8 cellular contexts compared by ENCODE assay signal in the genomic region with DNA sequence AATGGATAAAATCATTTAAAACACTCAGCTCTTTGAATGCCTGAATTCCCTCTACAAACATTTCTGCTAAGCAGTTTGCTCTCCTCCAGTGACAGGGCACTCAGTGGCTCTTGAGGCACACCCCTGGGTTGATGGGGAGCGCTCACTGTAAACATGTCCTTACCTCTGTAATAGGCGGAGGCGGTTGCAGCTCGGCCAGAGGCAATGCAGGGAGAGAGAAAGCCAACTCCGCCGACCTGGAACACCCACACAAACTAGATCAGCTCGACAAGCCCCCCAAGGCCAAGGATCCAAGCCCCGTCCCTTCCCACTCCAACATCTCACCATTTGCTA. TPM values are rescaled to one million over a fixed set of nuclear protein-coding genes. Genes with fewer than 3 reads are reported as not detected.
DNase-seq lines count a peak whose midpoint lies in the region; ATAC-seq, FAIRE-seq and TF ChIP-seq lines count a peak whose summit lies in the region.

No MANE protein-coding gene starts in this region.

- TF ChIP-seq CTCF in bronchial epithelial cell (IDR thresholded peaks at IDR 0.05; ENCODE audit: insufficient read depth, low read length, severe bottlenecking) = no peak
- no peak for TF ChIP-seq CTCF in lower leg skin (IDR thresholded peaks at IDR 0.05)
- no peak for TF ChIP-seq CTCF in type B pancreatic cell (conservative IDR thresholded peaks at IDR 0.05)

- H3K4me1 Mint-ChIP-seq in IgD-negative memory B cell = peaks cover 16 to 19% (median 18%) of the 10 kb centered on the region in 3 donors
- H3K4me1 Mint-ChIP-seq in type B pancreatic cell (ENCODE audit: unreplicated experiment) = peaks cover 20% of the 10 kb centered on the region

- no peaks in the 10 kb centered on the region for H3K36me3 Mint-ChIP-seq in IgD-negative memory B cell
- no peaks in the 10 kb centered on the region for H3K36me3 Mint-ChIP-seq in type B pancreatic cell

- DNase-seq in COLO668 (lab: John Stamatoyannopoulos, UW; ENCODE audit: unreplicated experiment) = peak; percentile 12
- no peak for DNase-seq in bronchial epithelial cell (ENCODE audit: low read depth)
- peak in 1 of 2 donors; percentile 85 for DNase-seq in lower leg skin (ENCODE audit: low spot score in 2 of 2)
- DNase-seq in type B pancreatic cell (ENCODE audit: extremely low spot score, unreplicated experiment) = no peak
- DNase-seq in stimulated activated CD8-positive, alpha-beta memory T cell treated with anti-CD3 and anti-CD28 coated beads, Interleukin-4, amount 100 ng/mL, for 48 hours = no peak
- DNase-seq in putamen (ENCODE audit: low spot score) = no peak

- FAIRE-seq in bronchial epithelial cell (lab: Jason Lieb, UNC) = no peak

- 0% methylated on average over 4 to 8 of the region's 8 CpGs for WGBS in lower leg skin, 2 donors

- H3K4me3 Mint-ChIP-seq in IgD-negative memory B cell = peak overlapping the region; percentile 96 to 99 (median 98)
- peak overlapping the region; percentile 99 for H3K4me3 Mint-ChIP-seq in type B pancreatic cell

- H3K27ac Mint-ChIP-seq in IgD-negative memory B cell (peak overlapping the region; percentile 79 to 98 (median 96)), type B pancreatic cell (peak overlapping the region; percentile 97)

- TF ChIP-seq POLR2A in lower leg skin (IDR thresholded peaks at IDR 0.05) = no peak

- intact Hi-C loops in lower leg skin (cut with DNase I; ENCODE audit: low total_unique reads) = no loop called here

- ATAC-seq in GM19467 (IDR thresholded peaks at IDR 0.05; ENCODE audit: unreplicated experiment) = peak; percentile 11

- H3K36me3 ChIP-seq in bronchial epithelial cell (ENCODE audit: control insufficient read depth, insufficient read depth, low read length) = no peaks in the 10 kb centered on the region

- no peaks in the 10 kb centered on the region for H3K27me3 Mint-ChIP-seq in IgD-negative memory B cell
- H3K27me3 Mint-ChIP-seq in type B pancreatic cell = no peaks in the 10 kb centered on the region

- H3K27me3 ChIP-seq in bronchial epithelial cell (ENCODE audit: control insufficient read depth, insufficient read depth, low read length) = no peaks in the 10 kb centered on the region

- no peaks in the 10 kb centered on the region for H3K9me3 Mint-ChIP-seq in IgD-negative memory B cell
- H3K9me3 Mint-ChIP-seq in type B pancreatic cell = no peaks in the 10 kb centered on the region

- peak overlapping the region; percentile 66 for H3K4me3 ChIP-seq in bronchial epithelial cell (ENCODE audit: low read depth, low read length)
- H3K4me3 ChIP-seq in lower leg skin (ENCODE audit: low read depth, poor library complexity, severe bottlenecking) = peak overlapping the region; percentile 97

RNA-seq across cellular contexts. Expression of a gene that starts 0.3 kb away (rescaled TPM):
- 16.1 TPM for polyA plus RNA-seq in IgD-negative memory B cell
- 19.7 and 27.4 TPM in 2 replicates for total RNA-seq in bronchial epithelial cell
- 10 to 100 TPM; 21.3 to 33.4 (median 23.3) TPM for total RNA-seq in lower leg skin
- 40.2 and 41.6 TPM in 2 replicates for total RNA-seq in type B pancreatic cell (ENCODE audit: low replicate concordance)

RNA-seq across cellular contexts. Expression of a gene that starts 33.9 kb away (rescaled TPM):
- polyA plus RNA-seq in IgD-negative memory B cell = not detected
- under 0.01 TPM in 2 replicates for total RNA-seq in bronchial epithelial cell
- 1 to 10 TPM; 1.3 to 3.2 (median 2.3) TPM for total RNA-seq in lower leg skin
- 20.5 and 61.0 TPM in 2 replicates for total RNA-seq in type B pancreatic cell (ENCODE audit: low replicate concordance)

RNA-seq across cellular contexts. Expression of a gene that starts 34.4 kb away (rescaled TPM):
- polyA plus RNA-seq in IgD-negative memory B cell = 27.3 TPM
- total RNA-seq in bronchial epithelial cell = 12.1 and 15.0 TPM in 2 replicates
- total RNA-seq in lower leg skin = 10 to 100 TPM; 19.5 to 42.8 (median 31.0) TPM
- total RNA-seq in type B pancreatic cell (ENCODE audit: low replicate concordance) = 77.8 and 138 TPM in 2 replicates
